Comparison of ENCODE assay signal across 8 cellular contexts in the genomic region with DNA sequence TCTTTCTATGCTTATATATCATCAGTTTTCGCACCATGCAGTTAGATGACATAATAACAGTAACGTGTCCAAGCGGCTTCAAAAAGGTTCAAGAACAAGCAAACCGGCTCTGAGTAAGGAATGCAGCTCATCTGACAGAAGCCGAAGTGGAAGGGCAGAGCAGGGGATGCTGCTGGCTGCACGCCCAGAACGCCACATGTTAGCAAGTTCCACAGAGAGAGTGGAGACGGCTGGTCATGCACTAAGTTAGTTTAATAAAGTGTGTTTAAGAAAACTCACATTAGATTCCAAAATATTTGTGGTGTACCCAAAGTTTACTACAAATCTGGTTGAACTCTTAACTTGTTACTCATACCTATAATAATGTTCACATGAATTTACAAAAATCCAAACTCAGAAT.
DNase-seq lines count a peak whose midpoint lies in the region; ATAC-seq and TF ChIP-seq lines count a peak whose summit lies in the region.

No MANE protein-coding gene starts in this region.

- H3K9me3 ChIP-seq in Peyer's patch, result no peaks in the 10 kb centered on the region

- TF ChIP-seq POLR2A in Peyer's patch (IDR thresholded peaks at IDR 0.05), result no peak

- H3K9me3 Mint-ChIP-seq in osteocyte (ENCODE audit: unreplicated experiment), result no peaks in the 10 kb centered on the region
- H3K9me3 Mint-ChIP-seq in activated naive CD4-positive, alpha-beta T cell treated with anti-CD3 and anti-CD28 coated beads, Interleukin-2, amount 50 U/mL, for 72 hours, result no peaks in the 10 kb centered on the region

- ATAC-seq in GM21825 (IDR thresholded peaks at IDR 0.05; ENCODE audit: unreplicated experiment) (no peak), GM18873 (IDR thresholded peaks at IDR 0.05; ENCODE audit: low FRiP score, unreplicated experiment) (no peak)
- no peak for ATAC-seq in activated naive CD4-positive, alpha-beta T cell treated with anti-CD3 and anti-CD28 coated beads, Interleukin-2, amount 50 U/mL, for 72 hours

- H3K4me1 ChIP-seq in Peyer's patch, result no peaks in the 10 kb centered on the region

- H3K36me3 Mint-ChIP-seq in osteocyte (ENCODE audit: unreplicated experiment), result no peaks in the 10 kb centered on the region
- no peaks in the 10 kb centered on the region for H3K36me3 Mint-ChIP-seq in activated naive CD4-positive, alpha-beta T cell treated with anti-CD3 and anti-CD28 coated beads, Interleukin-2, amount 50 U/mL, for 72 hours

- H3K36me3 ChIP-seq in Peyer's patch, result no peaks in the 10 kb centered on the region

- no peak overlapping the region for H3K4me3 Mint-ChIP-seq in osteocyte (ENCODE audit: unreplicated experiment)

- TF ChIP-seq CTCF in Peyer's patch (IDR thresholded peaks at IDR 0.05) (no peak), fibroblast of the aortic adventitia (IDR thresholded peaks at IDR 0.05; ENCODE audit: insufficient read depth, low read length) (no peak), osteocyte (IDR thresholded peaks at IDR 0.05) (no peak)

- H3K4me1 Mint-ChIP-seq in osteocyte (ENCODE audit: unreplicated experiment), result peaks cover 11% of the 10 kb centered on the region

- no peaks in the 10 kb centered on the region for H3K27me3 ChIP-seq in Peyer's patch

- H3K27me3 Mint-ChIP-seq in osteocyte (ENCODE audit: unreplicated experiment), result peaks cover 31% of the 10 kb centered on the region

- H3K4me3 ChIP-seq in Peyer's patch, result no peak overlapping the region
- H3K4me3 ChIP-seq in fibroblast of the aortic adventitia (ENCODE audit: low read depth, low read length), result no peak overlapping the region

- peak overlapping the region; percentile 53 for H3K27ac Mint-ChIP-seq in osteocyte (ENCODE audit: unreplicated experiment)
- no peak overlapping the region for H3K27ac Mint-ChIP-seq in activated naive CD4-positive, alpha-beta T cell treated with anti-CD3 and anti-CD28 coated beads, Interleukin-2, amount 50 U/mL, for 72 hours

- DNase-seq in ELR (ENCODE audit: low read depth), result peak; percentile 94
- DNase-seq in Peyer's patch, result peak in 2 of 3 donors; percentile 24 to 47
- peak; percentile 98 for DNase-seq in fibroblast of the aortic adventitia (ENCODE audit: low read depth)
- DNase-seq in osteocyte (ENCODE audit: extremely low spot score, unreplicated experiment), result peak; percentile 89
- DNase-seq in activated naive CD4-positive, alpha-beta T cell treated with anti-CD3 and anti-CD28 coated beads, Interleukin-2, amount 50 U/mL, for 72 hours (ENCODE audit: low spot score in 2 of 2), result no peak
- DNase-seq in activated naive CD4-positive, alpha-beta T cell treated with Interleukin-2 at 50 U/mL for 16 hours, result no peak

- no peak overlapping the region for H3K27ac ChIP-seq in Peyer's patch

Comparison
In these comparisons a context has a peak if more than half of its experiments do, and no peak if none do; other contexts are left out.
1. DNase-seq: peak in ELR (single experiment), Peyer's patch (2 of 3), fibroblast of the aortic adventitia (single experiment) and osteocyte (single experiment); none in activated naive CD4-positive, alpha-beta T cell treated with anti-CD3 and anti-CD28 coated beads, Interleukin-2, amount 50 U/mL, for 72 hours (0 of 2) and activated naive CD4-positive, alpha-beta T cell treated with Interleukin-2 at 50 U/mL for 16 hours (single experiment).